Comparison of ENCODE assay signal across 8 cellular contexts in the genomic region with DNA sequence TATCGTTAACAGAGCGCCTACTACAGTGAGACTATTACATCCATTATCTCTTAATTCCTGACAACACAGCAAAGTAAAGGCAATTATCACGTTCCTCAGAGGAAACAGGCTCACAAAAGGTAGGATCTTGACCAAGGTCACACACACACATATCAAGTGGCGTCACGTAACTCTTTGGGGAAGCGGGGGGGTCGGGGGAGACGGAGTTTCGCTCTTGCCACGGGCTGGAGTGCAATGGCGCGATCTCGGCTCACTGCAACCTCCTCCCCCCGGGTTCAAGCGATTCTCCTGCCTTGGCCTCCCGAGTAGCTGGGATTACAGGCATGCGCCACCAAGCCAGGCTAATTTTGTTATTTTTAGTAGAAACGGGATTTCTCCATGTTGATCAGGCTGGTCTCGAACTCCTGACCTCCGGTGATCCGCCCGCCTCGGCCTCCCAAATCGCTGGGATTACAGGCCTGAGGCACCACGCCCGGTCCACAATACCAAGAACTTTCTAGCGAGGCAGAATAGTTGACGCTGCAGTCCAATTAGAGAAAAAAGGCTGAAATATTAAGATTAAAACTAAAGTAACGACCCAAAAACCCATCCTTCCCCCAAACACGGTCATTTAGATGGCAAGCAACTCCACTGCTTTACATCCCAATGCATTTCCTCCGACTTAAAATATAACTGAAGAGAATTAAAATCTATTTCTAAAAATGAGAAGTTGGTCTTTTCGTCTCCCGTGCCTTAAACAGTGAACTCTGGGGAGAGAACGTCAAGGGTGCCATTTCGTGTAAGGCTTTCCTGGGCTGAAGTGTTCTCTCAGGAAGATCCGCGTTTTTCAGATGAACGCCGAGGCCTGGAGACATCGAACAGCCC. TPM values are rescaled to one million over a fixed set of nuclear protein-coding genes. Genes with fewer than 3 reads are reported as not detected.
DNase-seq lines count a peak whose midpoint lies in the region; ATAC-seq, FAIRE-seq and TF ChIP-seq lines count a peak whose summit lies in the region.

No MANE protein-coding gene starts in this region.

- peak overlapping the region; percentile 100 for H3K4me3 ChIP-seq in NB4 (ENCODE audit: low read depth, low read length)
- peak overlapping the region; percentile 66 to 89 (median 82) for H3K4me3 ChIP-seq in endothelial cell of umbilical vein (replicated peaks in 1 of 3; ENCODE audit: insufficient read depth in 1 of 3, low read depth in 1 of 3, low read length in 3 of 3)

- H3K4me1 Mint-ChIP-seq in activated CD8-positive, alpha-beta T cell treated with anti-CD3 and anti-CD28 coated beads for 36 hours (ENCODE audit: low read depth), result peaks cover 40% of the 10 kb centered on the region
- H3K4me1 Mint-ChIP-seq in natural killer cell treated with Interleukin-12 subunit alpha and Interleukin-12 subunit beta and Interleukin-15 and Interleukin-18, amount 100 ng/mL, for 72 hours (ENCODE audit: low read depth in 2 of 2), result peaks cover 50 to 54% of the 10 kb centered on the region in 2 donors

- no peaks in the 10 kb centered on the region for H3K9me3 ChIP-seq in ES-I3 (ENCODE audit: control insufficient read depth, insufficient read depth, low read length)
- H3K9me3 ChIP-seq in endothelial cell of umbilical vein (replicated peaks; ENCODE audit: control insufficient read depth, insufficient read depth, low read length), result no peaks in the 10 kb centered on the region

- peaks cover 59% of the 10 kb centered on the region for H3K36me3 Mint-ChIP-seq in activated CD8-positive, alpha-beta T cell treated with anti-CD3 and anti-CD28 coated beads for 36 hours (ENCODE audit: low read depth)
- H3K36me3 Mint-ChIP-seq in natural killer cell treated with Interleukin-12 subunit alpha and Interleukin-12 subunit beta and Interleukin-15 and Interleukin-18, amount 100 ng/mL, for 72 hours, result peaks cover 33% of the 10 kb centered on the region

- intact Hi-C loops in activated CD8-positive, alpha-beta T cell treated with anti-CD3 and anti-CD28 coated beads for 36 hours (cut with micrococcal nuclease), result loop anchor here (5.0 kb wide), 1 partner anchor 67 kb away; a partner anchor contains a TSS
- intact Hi-C loops in endothelial cell of umbilical vein (cut with micrococcal nuclease), result loop anchor here (2.0 to 10.0 kb wide), 2 partner anchors 66 to 200 kb away; a partner anchor contains a TSS

- H3K9ac ChIP-seq in ES-I3 (ENCODE audit: low read depth, low read length), result peak overlapping the region; percentile 98
- peak overlapping the region; percentile 99 for H3K9ac ChIP-seq in endothelial cell of umbilical vein (replicated peaks; ENCODE audit: extremely low read depth, insufficient read depth, low read length)

- dilution Hi-C loops in endothelial cell of umbilical vein (cut with MboI; ENCODE audit: extremely low pct_ligation_motif_present, low sequenced_read_pairs), result no loop called here

- H3K4me1 ChIP-seq in ES-I3 (ENCODE audit: insufficient read depth, low read length), result peaks cover 22% of the 10 kb centered on the region; the same call in 1 of the 2 replicates
- H3K4me1 ChIP-seq in endothelial cell of umbilical vein (ENCODE audit: control insufficient read depth, extremely low read depth, insufficient read depth, low read length), result peaks cover 21% of the 10 kb centered on the region

- no peaks in the 10 kb centered on the region for H3K27me3 ChIP-seq in endothelial cell of umbilical vein (ENCODE audit: control insufficient read depth in 2 of 2, insufficient read depth in 2 of 2, low read length in 2 of 2)

- peaks cover 18% of the 10 kb centered on the region for H4K20me1 ChIP-seq in endothelial cell of umbilical vein (replicated peaks; ENCODE audit: control insufficient read depth, extremely low read depth, insufficient read depth, low read length)

- H3K27ac ChIP-seq in endothelial cell of umbilical vein (ENCODE audit: insufficient read depth, low read depth, low read length), result peak overlapping the region; percentile 96
- H3K27ac ChIP-seq in substantia nigra (ENCODE audit: low read depth, low read length, poor library complexity, severe bottlenecking), result peak overlapping the region; percentile 100

- H3K27me3 Mint-ChIP-seq in activated CD8-positive, alpha-beta T cell treated with anti-CD3 and anti-CD28 coated beads for 36 hours, result no peaks in the 10 kb centered on the region
- H3K27me3 Mint-ChIP-seq in natural killer cell treated with Interleukin-12 subunit alpha and Interleukin-12 subunit beta and Interleukin-15 and Interleukin-18, amount 100 ng/mL, for 72 hours, result no peaks in the 10 kb centered on the region

- TF ChIP-seq POLR2A in NB4 (IDR thresholded peaks at IDR 0.05; ENCODE audit: extremely low read depth, insufficient read length) (no peak), endothelial cell of umbilical vein (IDR thresholded peaks at IDR 0.05; ENCODE audit: low read depth, low read length) (peak; percentile 1)

- no peak for ATAC-seq in activated CD8-positive, alpha-beta T cell treated with anti-CD3 and anti-CD28 coated beads for 36 hours
- no peak for ATAC-seq in natural killer cell treated with Interleukin-12 subunit alpha and Interleukin-12 subunit beta and Interleukin-15 and Interleukin-18, amount 100 ng/mL, for 72 hours
- ATAC-seq in GM18868 (IDR thresholded peaks at IDR 0.05; ENCODE audit: unreplicated experiment), result no peak

- peaks cover 19% of the 10 kb centered on the region for H3K36me3 ChIP-seq in ES-I3 (ENCODE audit: insufficient read depth, low read length)
- peaks cover 6 to 13% of the 10 kb centered on the region in 2 experiments for H3K36me3 ChIP-seq in endothelial cell of umbilical vein (ENCODE audit: control insufficient read depth in 2 of 2, extremely low read depth in 1 of 2, insufficient read depth in 2 of 2, low read length in 2 of 2)

- POLR2A ChIA-PET in activated CD8-positive, alpha-beta T cell treated with anti-CD3 and anti-CD28 coated beads for 36 hours (lab: Charles Lee), result interaction anchor here (1.2 to 4.9 kb wide), 3 partner anchors 16 to 66 kb away, joined by 4 to 43 read pairs (median 5); a partner anchor contains a TSS
- POLR2A ChIA-PET in endothelial cell of umbilical vein (lab: Charles Lee), result no interaction called here

- DNase-seq in NB4 (ENCODE audit: low read depth), result peak; percentile 72
- DNase-seq in activated CD8-positive, alpha-beta T cell treated with anti-CD3 and anti-CD28 coated beads for 36 hours, result peak; percentile 83
- DNase-seq in endothelial cell of umbilical vein (ENCODE audit: low read depth, low spot score), result peak; percentile 55
- peak; percentile 78 for DNase-seq in natural killer cell treated with Interleukin-12 subunit alpha and Interleukin-12 subunit beta and Interleukin-15 and Interleukin-18, amount 100 ng/mL, for 72 hours (ENCODE audit: low spot score)
- peak in 10 of 49 donors; percentile 6 to 25 (median 16) for DNase-seq in substantia nigra (lab: John Stamatoyannopoulos, UW)
- DNase-seq in midbrain (lab: John Stamatoyannopoulos, UW), result no peak

- peak overlapping the region; percentile 84 for H3K4me2 ChIP-seq in endothelial cell of umbilical vein (ENCODE audit: insufficient read depth, low read length)

- H3K9me3 Mint-ChIP-seq in activated CD8-positive, alpha-beta T cell treated with anti-CD3 and anti-CD28 coated beads for 36 hours, result peaks cover 6% of the 10 kb centered on the region
- H3K9me3 Mint-ChIP-seq in natural killer cell treated with Interleukin-12 subunit alpha and Interleukin-12 subunit beta and Interleukin-15 and Interleukin-18, amount 100 ng/mL, for 72 hours, result no peaks in the 10 kb centered on the region

- H3K9me1 ChIP-seq in endothelial cell of umbilical vein (replicated peaks; ENCODE audit: control insufficient read depth, extremely low read depth, insufficient read depth, low read length), result no peaks in the 10 kb centered on the region

- H3K27ac Mint-ChIP-seq in activated CD8-positive, alpha-beta T cell treated with anti-CD3 and anti-CD28 coated beads for 36 hours, result peak overlapping the region; percentile 100
- peak overlapping the region; percentile 100 for H3K27ac Mint-ChIP-seq in natural killer cell treated with Interleukin-12 subunit alpha and Interleukin-12 subunit beta and Interleukin-15 and Interleukin-18, amount 100 ng/mL, for 72 hours

- no peak for TF ChIP-seq CTCF in NB4 (IDR thresholded peaks at IDR 0.05; ENCODE audit: low read depth, low read length)
- TF ChIP-seq CTCF in activated CD8-positive, alpha-beta T cell treated with anti-CD3 and anti-CD28 coated beads for 36 hours (IDR thresholded peaks at IDR 0.05), result no peak
- TF ChIP-seq CTCF in endothelial cell of umbilical vein (IDR thresholded peaks at IDR 0.05; ENCODE audit: extremely low read depth in 1 of 2, insufficient read depth in 1 of 2, low read depth in 1 of 2, low read length in 2 of 2), result no peak

- H3K4me3 Mint-ChIP-seq in activated CD8-positive, alpha-beta T cell treated with anti-CD3 and anti-CD28 coated beads for 36 hours, result peak overlapping the region; percentile 93
- H3K4me3 Mint-ChIP-seq in natural killer cell treated with Interleukin-12 subunit alpha and Interleukin-12 subunit beta and Interleukin-15 and Interleukin-18, amount 100 ng/mL, for 72 hours, result peak overlapping the region; percentile 88

- H3K79me2 ChIP-seq in endothelial cell of umbilical vein (ENCODE audit: control insufficient read depth, insufficient read depth, low read length), result peaks cover 60% of the 10 kb centered on the region

- no peak for FAIRE-seq in endothelial cell of umbilical vein (lab: Jason Lieb, UNC)

- BruUV-seq in endothelial cell of umbilical vein (replicated peaks; lab: Mats Ljungman, UMichigan), result no TSS peak

- H2AFZ ChIP-seq in endothelial cell of umbilical vein (ENCODE audit: low read depth, low read length), result no peak overlapping the region

- CTCF ChIA-PET in activated CD8-positive, alpha-beta T cell treated with anti-CD3 and anti-CD28 coated beads for 36 hours (lab: Charles Lee), result no interaction called here
- CTCF ChIA-PET in endothelial cell of umbilical vein (lab: Charles Lee), result no interaction called here

RNA-seq across cellular contexts. Expression of a gene that starts 1.1 kb away (rescaled TPM):
- 100 to 1,000 TPM; 320 to 334 TPM for total RNA-seq in activated CD8-positive, alpha-beta T cell treated with anti-CD3 and anti-CD28 coated beads for 36 hours
- 377 and 393 TPM in 2 replicates for total RNA-seq in endothelial cell of umbilical vein
- polyA plus RNA-seq in endothelial cell of umbilical vein, result 402 and 454 TPM in 2 replicates
- polyA plus RNA-seq in endothelial cell of umbilical vein (2011; cell fraction: cytosol; rRNA removed), result 166 and 206 TPM in 2 replicates
- 1,464 and 1,816 TPM in 2 replicates for polyA plus RNA-seq in endothelial cell of umbilical vein (2011; cell fraction: nucleus; rRNA removed)
- 151 and 173 TPM in 2 replicates for polyA plus RNA-seq in endothelial cell of umbilical vein (2012)
- polyA minus RNA-seq in endothelial cell of umbilical vein, result 863 and 927 TPM in 2 replicates
- polyA minus RNA-seq in endothelial cell of umbilical vein (2011; cell fraction: cytosol; rRNA and poly(A)+ RNA removed), result 170 TPM
- 787 and 915 TPM in 2 replicates for polyA minus RNA-seq in endothelial cell of umbilical vein (2011; cell fraction: nucleus; rRNA and poly(A)+ RNA removed)
- total RNA-seq in natural killer cell treated with Interleukin-12 subunit alpha and Interleukin-12 subunit beta and Interleukin-15 and Interleukin-18, amount 100 ng/mL, for 72 hours, result 100 to 1,000 TPM; 368 to 422 TPM

RNA-seq across cellular contexts. Expression of a gene that starts 37.1 kb away (rescaled TPM):
- total RNA-seq in activated CD8-positive, alpha-beta T cell treated with anti-CD3 and anti-CD28 coated beads for 36 hours, result 1 to 10 TPM; 1.7 to 2.1 TPM
- total RNA-seq in endothelial cell of umbilical vein, result 28.6 and 40.2 TPM in 2 replicates
- 61.3 and 64.2 TPM in 2 replicates for polyA plus RNA-seq in endothelial cell of umbilical vein
- 43.3 and 51.0 TPM in 2 replicates for polyA plus RNA-seq in endothelial cell of umbilical vein (2011; cell fraction: cytosol; rRNA removed)
- 14.6 and 14.7 TPM in 2 replicates for polyA plus RNA-seq in endothelial cell of umbilical vein (2011; cell fraction: nucleus; rRNA removed)
- polyA plus RNA-seq in endothelial cell of umbilical vein (2012), result 38.8 and 48.6 TPM in 2 replicates
- 36.3 and 46.6 TPM in 2 replicates for polyA minus RNA-seq in endothelial cell of umbilical vein
- polyA minus RNA-seq in endothelial cell of umbilical vein (2011; cell fraction: cytosol; rRNA and poly(A)+ RNA removed), result 6.3 TPM
- 6.4 and 6.6 TPM in 2 replicates for polyA minus RNA-seq in endothelial cell of umbilical vein (2011; cell fraction: nucleus; rRNA and poly(A)+ RNA removed)
- under 1 TPM; 0.26 to 0.92 TPM for total RNA-seq in natural killer cell treated with Interleukin-12 subunit alpha and Interleukin-12 subunit beta and Interleukin-15 and Interleukin-18, amount 100 ng/mL, for 72 hours

RNA-seq across cellular contexts. Expression of a gene that starts 50.0 kb away (rescaled TPM):
- not detected for total RNA-seq in activated CD8-positive, alpha-beta T cell treated with anti-CD3 and anti-CD28 coated beads for 36 hours
- total RNA-seq in endothelial cell of umbilical vein, result not detected in 2 replicates
- not detected in 2 replicates for polyA plus RNA-seq in endothelial cell of umbilical vein
- polyA plus RNA-seq in endothelial cell of umbilical vein (2011; cell fraction: cytosol; rRNA removed), result not detected in 2 replicates
- polyA plus RNA-seq in endothelial cell of umbilical vein (2011; cell fraction: nucleus; rRNA removed), result not detected in 2 replicates
- not detected in 2 replicates for polyA plus RNA-seq in endothelial cell of umbilical vein (2012)
- polyA minus RNA-seq in endothelial cell of umbilical vein, result not detected in 2 replicates
- polyA minus RNA-seq in endothelial cell of umbilical vein (2011; cell fraction: cytosol; rRNA and poly(A)+ RNA removed), result not detected
- polyA minus RNA-seq in endothelial cell of umbilical vein (2011; cell fraction: nucleus; rRNA and poly(A)+ RNA removed), result not detected in 2 replicates
- total RNA-seq in natural killer cell treated with Interleukin-12 subunit alpha and Interleukin-12 subunit beta and Interleukin-15 and Interleukin-18, amount 100 ng/mL, for 72 hours, result not detected
